Comparison of ENCODE assay signal across 14 cellular contexts in genomic region chr11:65165847-65166317, GRCh38. TPM values are rescaled to one million over a fixed set of nuclear protein-coding genes. Genes with fewer than 3 reads are reported as not detected.
DNase-seq lines count a peak whose midpoint lies in the region; ATAC-seq and TF ChIP-seq lines count a peak whose summit lies in the region.
"Had no signal": no experiment of that assay in that cellular context is flagged by ENCODE, and none has a peak within 500 bp of the region (broad histone marks: within the 10 kb centered on the region; RNA-seq: fewer than 3 reads in every experiment).

No MANE protein-coding gene starts in this region.

- H3K27ac ChIP-seq in SK-N-MC = no peak overlapping the region
- H3K27ac ChIP-seq in endodermal cell (ENCODE audit: low read depth, low read length) = no peak overlapping the region

- CTCF ChIA-PET in activated CD4-positive, alpha-beta T cell treated with anti-CD3 and anti-CD28 coated beads, Interleukin-2, amount 10 ng/mL, durations not matched to agents 7 days and 5 days (lab: Charles Lee) = interaction anchor here (0.8 kb wide), 1 partner anchor 16 kb away, joined by 3 read pairs; the partner anchor contains the start of gene CAPN1

- TF ChIP-seq CTCF in CD14-positive monocyte (IDR thresholded peaks at IDR 0.05) = no peak
- TF ChIP-seq CTCF in endodermal cell (conservative IDR thresholded peaks at IDR 0.05) = no peak

- H3K4me1 Mint-ChIP-seq in CD14-positive monocyte = peaks cover 11% of the 10 kb centered on the region
- peaks cover 12% of the 10 kb centered on the region for H3K4me1 Mint-ChIP-seq in activated CD4-positive, alpha-beta T cell treated with anti-CD3 and anti-CD28 coated beads, Interleukin-2, amount 10 ng/mL, durations not matched to agents 7 days and 5 days
- H3K4me1 Mint-ChIP-seq in endodermal cell = peaks cover 8% of the 10 kb centered on the region
- H3K4me1 Mint-ChIP-seq in naive thymus-derived CD8-positive, alpha-beta T cell = peaks cover 0 to 10% (median under 1%) of the 10 kb centered on the region in 4 donors

- intact Hi-C loops in CD14-positive monocyte (cut with micrococcal nuclease) = no loop called here
- intact Hi-C loops in sciatic nerve (cut with DNase I) = no loop called here

- peak; percentile 68 for ATAC-seq in left lobe of liver
- ATAC-seq in sciatic nerve = peak; percentile 82
- no peak for ATAC-seq in naive thymus-derived CD8-positive, alpha-beta T cell

- 92 to 95% methylated on average over 17 to 22 of the region's 22 CpGs for WGBS in endodermal cell (ENCODE audit: insufficient coverage in 1 of 2, insufficient read length in 1 of 2), 2 experiments

- no peaks in the 10 kb centered on the region for H3K36me3 ChIP-seq in SK-N-MC (ENCODE audit: insufficient read depth, low read length)
- no peaks in the 10 kb centered on the region for H3K36me3 ChIP-seq in endodermal cell (ENCODE audit: control insufficient read depth, insufficient read depth, low read length)

- H3K4me3 ChIP-seq in SK-N-MC (no peak overlapping the region), endodermal cell (ENCODE audit: low read length) (no peak overlapping the region)

- POLR2A ChIA-PET in activated CD4-positive, alpha-beta T cell treated with anti-CD3 and anti-CD28 coated beads, Interleukin-2, amount 10 ng/mL, durations not matched to agents 7 days and 5 days (lab: Charles Lee) = no interaction called here
- POLR2A ChIA-PET in naive thymus-derived CD8-positive, alpha-beta T cell (lab: Charles Lee) = interaction anchor here (0.7 kb wide), 1 partner anchor 78 kb away, joined by 3 read pairs; no protein-coding TSS in a partner anchor

- H3K27me3 ChIP-seq in endodermal cell (ENCODE audit: control insufficient read depth, insufficient read depth, low read length, poor library complexity, severe bottlenecking) = no peaks in the 10 kb centered on the region

- H3K27ac Mint-ChIP-seq in CD14-positive monocyte (no peak overlapping the region), endodermal cell (no peak overlapping the region)
- H3K27ac Mint-ChIP-seq in activated CD4-positive, alpha-beta T cell treated with anti-CD3 and anti-CD28 coated beads, Interleukin-2, amount 10 ng/mL, durations not matched to agents 7 days and 5 days = no peak overlapping the region
- H3K27ac Mint-ChIP-seq in naive thymus-derived CD8-positive, alpha-beta T cell = peak overlapping the region in 1 of 10 donors; percentile 32
- H3K27ac Mint-ChIP-seq: activated T-cell treated with anti-CD3 and anti-CD28 coated beads, Interleukin-2, amount 50 U/mL, for 24 hours had no signal

- H3K4me3 Mint-ChIP-seq in CD14-positive monocyte (no peak overlapping the region), endodermal cell (no peak overlapping the region)
- H3K4me3 Mint-ChIP-seq in activated CD4-positive, alpha-beta T cell treated with anti-CD3 and anti-CD28 coated beads, Interleukin-2, amount 10 ng/mL, durations not matched to agents 7 days and 5 days = no peak overlapping the region
- no peak overlapping the region for H3K4me3 Mint-ChIP-seq in naive thymus-derived CD8-positive, alpha-beta T cell
- H3K4me3 Mint-ChIP-seq: activated T-cell treated with anti-CD3 and anti-CD28 coated beads, Interleukin-2, amount 50 U/mL, for 24 hours had no signal

- H3K36me3 Mint-ChIP-seq in CD14-positive monocyte (no peaks in the 10 kb centered on the region), endodermal cell (ENCODE audit: low read depth) (no peaks in the 10 kb centered on the region)
- H3K36me3 Mint-ChIP-seq in activated CD4-positive, alpha-beta T cell treated with anti-CD3 and anti-CD28 coated beads, Interleukin-2, amount 10 ng/mL, durations not matched to agents 7 days and 5 days (ENCODE audit: low read depth) = no peaks in the 10 kb centered on the region
- no peaks in the 10 kb centered on the region for H3K36me3 Mint-ChIP-seq in naive thymus-derived CD8-positive, alpha-beta T cell

- DNase-seq in CD14-positive monocyte (ENCODE audit: low spot score) = peak; percentile 24
- no peak for DNase-seq in SK-N-MC (ENCODE audit: low read depth, low spot score)
- peak; percentile 82 for DNase-seq in left lobe of liver (ENCODE audit: low spot score)
- peak; percentile 56 for DNase-seq in sciatic nerve (ENCODE audit: low spot score)
- no peak for DNase-seq in activated CD4-positive, alpha-beta T cell treated with anti-CD3 and anti-CD28 coated beads, Interleukin-2, amount 10 ng/mL, durations not matched to agents 7 days and 5 days
- no peak for DNase-seq in endodermal cell
- no peak for DNase-seq in NCI-H345 (lab: John Stamatoyannopoulos, UW)
- no peak for DNase-seq in naive thymus-derived CD8-positive, alpha-beta T cell
- DNase-seq: activated T-cell treated with anti-CD3 and anti-CD28 coated beads, Interleukin-2, amount 50 U/mL, for 24 hours; EL; NCI-H1417; NCI-H748 treated with DMSO at 0.1 percent for 48 hours; SIG-M5 had no signal

- H3K9me3 ChIP-seq in SK-N-MC (ENCODE audit: low read depth, low read length) (no peaks in the 10 kb centered on the region), endodermal cell (ENCODE audit: control insufficient read depth, low read length) (no peaks in the 10 kb centered on the region)

- no peaks in the 10 kb centered on the region for H3K4me1 ChIP-seq in endodermal cell (ENCODE audit: control insufficient read depth, insufficient read depth, low read length)

- H3K9me3 Mint-ChIP-seq in CD14-positive monocyte (no peaks in the 10 kb centered on the region), endodermal cell (no peaks in the 10 kb centered on the region)
- no peaks in the 10 kb centered on the region for H3K9me3 Mint-ChIP-seq in activated CD4-positive, alpha-beta T cell treated with anti-CD3 and anti-CD28 coated beads, Interleukin-2, amount 10 ng/mL, durations not matched to agents 7 days and 5 days
- H3K9me3 Mint-ChIP-seq in naive thymus-derived CD8-positive, alpha-beta T cell = no peaks in the 10 kb centered on the region
- H3K9me3 Mint-ChIP-seq: activated T-cell treated with anti-CD3 and anti-CD28 coated beads, Interleukin-2, amount 50 U/mL, for 24 hours had no signal

- peak overlapping the region; percentile 32 for H3K9ac ChIP-seq in SK-N-MC (ENCODE audit: insufficient read length)
- no peak overlapping the region for H3K9ac ChIP-seq in endodermal cell (ENCODE audit: extremely low read depth, low read length, poor library complexity, severe bottlenecking)

- H3K27me3 Mint-ChIP-seq in CD14-positive monocyte (ENCODE audit: low read depth in 3 of 3) (peaks cover 1 to 5% (median 2%) of the 10 kb centered on the region in 3 donors), endodermal cell (ENCODE audit: insufficient read depth) (no peaks in the 10 kb centered on the region)
- no peaks in the 10 kb centered on the region for H3K27me3 Mint-ChIP-seq in activated CD4-positive, alpha-beta T cell treated with anti-CD3 and anti-CD28 coated beads, Interleukin-2, amount 10 ng/mL, durations not matched to agents 7 days and 5 days
- no peaks in the 10 kb centered on the region for H3K27me3 Mint-ChIP-seq in naive thymus-derived CD8-positive, alpha-beta T cell
- H3K27me3 Mint-ChIP-seq: activated T-cell treated with anti-CD3 and anti-CD28 coated beads, Interleukin-2, amount 50 U/mL, for 24 hours had no signal

RNA-seq across cellular contexts. Expression of gene SPDYC, which starts 4.2 kb away (rescaled TPM):
- under 1 TPM in 1 of 2 donors, not detected in 1; 0.64 TPM for polyA plus RNA-seq in CD14-positive monocyte
- total RNA-seq in left lobe of liver (1.2 TPM), sciatic nerve (not detected), endodermal cell (under 1 TPM in 1 of 2 donors, not detected in 1; 0.46 TPM)
- not detected for total RNA-seq in activated CD4-positive, alpha-beta T cell treated with anti-CD3 and anti-CD28 coated beads, Interleukin-2, amount 10 ng/mL, durations not matched to agents 7 days and 5 days
- not detected for polyA plus RNA-seq in endodermal cell (2013, experiment 1 of 2)
- not detected for polyA plus RNA-seq in endodermal cell (2013, experiment 2 of 2)
- total RNA-seq in naive thymus-derived CD8-positive, alpha-beta T cell = not detected
- polyA plus RNA-seq in naive thymus-derived CD8-positive, alpha-beta T cell = not detected
- total RNA-seq: myocyte had no signal

RNA-seq across cellular contexts. Expression of gene CAPN1, which starts 15.8 kb away (rescaled TPM):
- 100 to 1,000 TPM; 129 to 140 TPM for polyA plus RNA-seq in CD14-positive monocyte
- 81.0 TPM for total RNA-seq in left lobe of liver
- total RNA-seq in sciatic nerve = 125 TPM
- total RNA-seq in activated CD4-positive, alpha-beta T cell treated with anti-CD3 and anti-CD28 coated beads, Interleukin-2, amount 10 ng/mL, durations not matched to agents 7 days and 5 days = 100 to 1,000 TPM; 192 to 207 TPM
- 100 to 1,000 TPM; 183 to 223 TPM for total RNA-seq in endodermal cell
- 76.6 TPM for polyA plus RNA-seq in endodermal cell (2013, experiment 1 of 2)
- 72.5 TPM for polyA plus RNA-seq in endodermal cell (2013, experiment 2 of 2)
- total RNA-seq in naive thymus-derived CD8-positive, alpha-beta T cell = 100 to 1,000 TPM in 1 of 2 experiments, 10 to 100 TPM in 1; 99.5 to 106 TPM
- polyA plus RNA-seq in naive thymus-derived CD8-positive, alpha-beta T cell = 10 to 100 TPM; 75.6 to 79.2 (median 78.9) TPM

RNA-seq across cellular contexts. Expression of gene SYVN1, which starts 31.6 kb away (rescaled TPM):
- 1 to 10 TPM; 3.5 to 6.4 TPM for polyA plus RNA-seq in CD14-positive monocyte
- 110 TPM for total RNA-seq in left lobe of liver
- 75.9 TPM for total RNA-seq in sciatic nerve
- 10 to 100 TPM; 40.5 to 42.2 TPM for total RNA-seq in activated CD4-positive, alpha-beta T cell treated with anti-CD3 and anti-CD28 coated beads, Interleukin-2, amount 10 ng/mL, durations not matched to agents 7 days and 5 days
- 10 to 100 TPM; 30.4 to 39.5 TPM for total RNA-seq in endodermal cell
- polyA plus RNA-seq in endodermal cell (2013, experiment 1 of 2) = 32.8 TPM
- polyA plus RNA-seq in endodermal cell (2013, experiment 2 of 2) = 25.3 TPM
- total RNA-seq in naive thymus-derived CD8-positive, alpha-beta T cell = 10 to 100 TPM; 61.9 to 65.2 TPM
- 10 to 100 TPM in 1 of 3 donors, 1 to 10 TPM in 2; 7.9 to 10.6 (median 8.2) TPM for polyA plus RNA-seq in naive thymus-derived CD8-positive, alpha-beta T cell

RNA-seq across cellular contexts. Expression of gene MRPL49, which starts 43.8 kb away (rescaled TPM):
- polyA plus RNA-seq in CD14-positive monocyte = 10 to 100 TPM; 32.7 to 33.9 TPM
- total RNA-seq in left lobe of liver = 31.3 TPM
- total RNA-seq in sciatic nerve = 32.1 TPM
- total RNA-seq in activated CD4-positive, alpha-beta T cell treated with anti-CD3 and anti-CD28 coated beads, Interleukin-2, amount 10 ng/mL, durations not matched to agents 7 days and 5 days = 10 to 100 TPM; 49.5 to 55.4 TPM
- total RNA-seq in endodermal cell = 10 to 100 TPM; 53.9 to 56.6 TPM
- 37.3 TPM for polyA plus RNA-seq in endodermal cell (2013, experiment 1 of 2)
- polyA plus RNA-seq in endodermal cell (2013, experiment 2 of 2) = 36.6 TPM
- 10 to 100 TPM; 76.0 to 76.2 TPM for total RNA-seq in naive thymus-derived CD8-positive, alpha-beta T cell
- polyA plus RNA-seq in naive thymus-derived CD8-positive, alpha-beta T cell = 10 to 100 TPM; 78.9 to 96.9 (median 90.1) TPM

RNA-seq across cellular contexts. Expression of gene FAU, which starts 43.9 kb away (rescaled TPM):
- 100 to 1,000 TPM; 668 to 799 TPM for polyA plus RNA-seq in CD14-positive monocyte
- total RNA-seq in left lobe of liver = 430 TPM
- total RNA-seq in sciatic nerve = 722 TPM
- 1,000 to 10,000 TPM; 1,051 to 1,116 TPM for total RNA-seq in activated CD4-positive, alpha-beta T cell treated with anti-CD3 and anti-CD28 coated beads, Interleukin-2, amount 10 ng/mL, durations not matched to agents 7 days and 5 days
- 100 to 1,000 TPM; 774 to 802 TPM for total RNA-seq in endodermal cell
- polyA plus RNA-seq in endodermal cell (2013, experiment 1 of 2) = 857 TPM
- polyA plus RNA-seq in endodermal cell (2013, experiment 2 of 2) = 794 TPM
- total RNA-seq in naive thymus-derived CD8-positive, alpha-beta T cell = 1,000 to 10,000 TPM; 1,487 to 1,501 TPM
- 1,000 to 10,000 TPM; 1,097 to 1,366 (median 1,350) TPM for polyA plus RNA-seq in naive thymus-derived CD8-positive, alpha-beta T cell

Comparison
In these comparisons a context has a peak if more than half of its experiments do, and no peak if none do; other contexts are left out.
1. DNase-seq: peak in CD14-positive monocyte (single experiment), left lobe of liver (single experiment) and sciatic nerve (single experiment); none in SK-N-MC (single experiment), activated CD4-positive, alpha-beta T cell treated with anti-CD3 and anti-CD28 coated beads, Interleukin-2, amount 10 ng/mL, durations not matched to agents 7 days and 5 days (single experiment), endodermal cell (single experiment), NCI-H345 (single experiment) and naive thymus-derived CD8-positive, alpha-beta T cell (0 of 10).
2. ATAC-seq: peak in left lobe of liver (single experiment) and sciatic nerve (single experiment); none in naive thymus-derived CD8-positive, alpha-beta T cell (0 of 2).